8 cellular contexts compared by ENCODE assay signal in genomic region chr7:134513169-134513752, GRCh38. TPM values are rescaled to one million over a fixed set of nuclear protein-coding genes. Genes with fewer than 3 reads are reported as not detected.
DNase-seq lines count a peak whose midpoint lies in the region; ATAC-seq and TF ChIP-seq lines count a peak whose summit lies in the region.

No MANE protein-coding gene starts in this region.

- H3K36me3 ChIP-seq in MM.1S (replicated peaks; ENCODE audit: insufficient read depth, low read length) (no peaks in the 10 kb centered on the region), upper lobe of right lung (no peaks in the 10 kb centered on the region)

- ATAC-seq in upper lobe of right lung (peak; percentile 77), HG02840 (IDR thresholded peaks at IDR 0.05; ENCODE audit: low FRiP score, unreplicated experiment) (no peak)

- H3K27ac ChIP-seq in MM.1S (ENCODE audit: low read length): no peak overlapping the region
- H3K27ac ChIP-seq in VCaP: no peak overlapping the region
- no peak overlapping the region for H3K27ac ChIP-seq in upper lobe of right lung

- peak; percentile 21 for DNase-seq in Ammon's horn (ENCODE audit: low spot score)
- peak; percentile 50 for DNase-seq in GM13977 (ENCODE audit: low spot score)
- DNase-seq in MM.1S: peak; percentile 65
- DNase-seq in endothelial cell (ENCODE audit: low spot score): peak; percentile 58
- peak in 1 of 2 experiments; percentile 46 for DNase-seq in mesothelial cell of epicardium (ENCODE audit: low spot score in 2 of 2, unreplicated experiment in 2 of 2)
- DNase-seq in upper lobe of right lung: no peak

- H3K27me3 Mint-ChIP-seq in endothelial cell (ENCODE audit: unreplicated experiment) (no peaks in the 10 kb centered on the region), mesothelial cell of epicardium (ENCODE audit: low read depth) (peaks cover 38% of the 10 kb centered on the region)

- 0 out of 2 replicates have a peak, but pooled peaks cover 5% of the 10 kb centered on the region for H3K4me1 ChIP-seq in MM.1S (ENCODE audit: low read length)
- H3K4me1 ChIP-seq in upper lobe of right lung: no peaks in the 10 kb centered on the region

- no peak overlapping the region for H3K27ac Mint-ChIP-seq in endothelial cell (ENCODE audit: unreplicated experiment)
- H3K27ac Mint-ChIP-seq in mesothelial cell of epicardium: no peak overlapping the region

- H3K79me2 ChIP-seq in MM.1S (ENCODE audit: low read length): no peaks in the 10 kb centered on the region

- no peaks in the 10 kb centered on the region for H3K27me3 ChIP-seq in MM.1S (replicated peaks; ENCODE audit: insufficient read depth, low read length)
- H3K27me3 ChIP-seq in upper lobe of right lung: no peaks in the 10 kb centered on the region

- H3K4me2 ChIP-seq in MM.1S (ENCODE audit: low read depth, low read length): no peak overlapping the region

- no peaks in the 10 kb centered on the region for H4K20me1 ChIP-seq in MM.1S (ENCODE audit: insufficient read depth, low read length)

- TF ChIP-seq CTCF in GM13977 (IDR thresholded peaks at IDR 0.05; ENCODE audit: extremely low read depth, insufficient read depth, missing control alignments) (peak; percentile 65), MM.1S (IDR thresholded peaks at IDR 0.05; ENCODE audit: low read length) (peak; percentile 83), VCaP (conservative IDR thresholded peaks at IDR 0.05) (peak; percentile 93), endothelial cell (IDR thresholded peaks at IDR 0.05; ENCODE audit: unreplicated experiment) (peak; percentile 77), mesothelial cell of epicardium (IDR thresholded peaks at IDR 0.05; ENCODE audit: unreplicated experiment) (peak; percentile 64), upper lobe of right lung (IDR thresholded peaks at IDR 0.05) (peak; percentile 64)

- no peaks in the 10 kb centered on the region for H3K9me2 ChIP-seq in MM.1S (replicated peaks; ENCODE audit: insufficient read depth, low read length)

- no peak overlapping the region for H3K4me3 Mint-ChIP-seq in endothelial cell (ENCODE audit: unreplicated experiment)
- H3K4me3 Mint-ChIP-seq in mesothelial cell of epicardium: no peak overlapping the region

- H3K4me1 Mint-ChIP-seq in endothelial cell (ENCODE audit: unreplicated experiment): no peaks in the 10 kb centered on the region
- H3K4me1 Mint-ChIP-seq in mesothelial cell of epicardium: peaks cover 8% of the 10 kb centered on the region

- in situ Hi-C loops in GM13977 (cut with MboI; ENCODE audit: low pct_unique_long_range_greater_than_20kb, low sequenced_read_pairs, unreplicated experiment): loop anchor here (5.0 kb wide), 1 partner anchor 71 kb away; no protein-coding TSS in a partner anchor

- intact Hi-C loops in upper lobe of right lung (cut with DNase I): no loop called here

- H3F3A ChIP-seq in MM.1S (ENCODE audit: insufficient read depth, low read length): no peaks in the 10 kb centered on the region

- H3K9me3 Mint-ChIP-seq in endothelial cell (ENCODE audit: unreplicated experiment) (no peaks in the 10 kb centered on the region), mesothelial cell of epicardium (no peaks in the 10 kb centered on the region)

- H3K36me3 Mint-ChIP-seq in endothelial cell (ENCODE audit: low read depth, unreplicated experiment) (no peaks in the 10 kb centered on the region), mesothelial cell of epicardium (no peaks in the 10 kb centered on the region)

- H3K4me3 ChIP-seq in MM.1S (ENCODE audit: low read length) (no peak overlapping the region), upper lobe of right lung (no peak overlapping the region)

- no peak overlapping the region for H3K9ac ChIP-seq in MM.1S (ENCODE audit: low read length)

- H3K9me3 ChIP-seq in MM.1S (replicated peaks; ENCODE audit: insufficient read depth, low read length) (no peaks in the 10 kb centered on the region), upper lobe of right lung (no peaks in the 10 kb centered on the region)

- H2AFZ ChIP-seq in MM.1S (ENCODE audit: low read length): no peak overlapping the region

RNA-seq across cellular contexts. Expression of gene AKR1B10, which starts 14.1 kb away (rescaled TPM):
- total RNA-seq in endothelial cell (ENCODE audit: unreplicated experiment): not detected
- 0.29 to 0.31 TPM in 2 of 3 replicates, not detected in the other for total RNA-seq in mesothelial cell of epicardium
- total RNA-seq in upper lobe of right lung: not detected

RNA-seq across cellular contexts. Expression of gene AKR1B15, which starts 35.6 kb away (rescaled TPM):
- total RNA-seq in endothelial cell (ENCODE audit: unreplicated experiment): not detected
- 1.7 to 1.9 TPM (median 1.8 TPM) in 3 replicates for total RNA-seq in mesothelial cell of epicardium
- not detected for total RNA-seq in upper lobe of right lung

RNA-seq across cellular contexts. Expression of gene AKR1B1, which starts 54.4 kb away (rescaled TPM):
- total RNA-seq in endothelial cell (ENCODE audit: unreplicated experiment): 52.8 TPM
- total RNA-seq in mesothelial cell of epicardium: 91.9 to 97.5 TPM (median 95.8 TPM) in 3 replicates
- 91.8 TPM for total RNA-seq in upper lobe of right lung
